Comparison of ENCODE assay signal across 18 cellular contexts in the genomic region with DNA sequence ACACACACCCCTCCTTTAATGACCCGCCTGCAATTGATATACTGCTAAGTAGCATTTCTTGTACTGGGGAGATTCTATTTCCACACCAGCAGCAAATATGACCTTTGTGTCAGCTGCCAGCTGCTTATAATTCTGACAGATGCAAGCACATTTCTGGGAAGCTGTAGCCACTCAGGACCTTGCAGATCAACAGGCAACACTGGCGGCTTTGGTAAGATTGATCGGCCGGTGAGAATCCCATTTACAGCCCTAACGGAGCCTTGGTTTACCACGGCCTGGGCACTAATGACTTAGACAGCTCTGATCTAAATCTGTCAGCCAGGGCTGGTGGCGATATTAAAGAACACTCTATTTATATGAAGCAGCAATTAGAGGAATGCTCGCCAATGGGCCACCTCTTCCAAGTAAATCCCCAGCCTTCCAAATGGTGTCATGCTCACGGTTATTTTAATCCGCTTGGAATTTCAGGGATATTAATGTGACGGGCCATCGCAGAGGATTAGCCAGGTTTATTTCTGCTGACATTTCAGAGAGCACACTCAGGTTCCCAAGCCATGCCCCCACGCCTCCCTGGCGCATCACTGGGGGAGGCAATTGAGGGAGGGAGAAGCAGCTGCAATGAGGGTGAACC.
DNase-seq lines count a peak whose midpoint lies in the region; ATAC-seq and TF ChIP-seq lines count a peak whose summit lies in the region.
"Had no signal": no experiment of that assay in that cellular context is flagged by ENCODE, and none has a peak within 500 bp of the region (broad histone marks: within the 10 kb centered on the region; RNA-seq: fewer than 3 reads in every experiment).

No MANE protein-coding gene starts in this region.

- peak overlapping the region; percentile 59 to 97 (median 60) for H3K27ac Mint-ChIP-seq in nephron
- H3K27ac Mint-ChIP-seq: activated CD8-positive, alpha-beta T cell treated with anti-CD3 and anti-CD28 coated beads for 36 hours; activated naive CD8-positive, alpha-beta T cell treated with anti-CD3 and anti-CD28 coated beads, Interleukin-2, amount 50 U/mL, for 24 hours; CD4-positive, alpha-beta memory T cell; stimulated activated naive CD8-positive, alpha-beta T cell treated with anti-CD3 and anti-CD28 coated beads, Interleukin-15, Interleukin-2, amounts not matched to agents 100 ng/mL and 50 ng/mL, for 24 hours had no signal

- DNase-seq in Right ventricle myocardium inferior (ENCODE audit: missing footprints) (no peak), cardiac septum (ENCODE audit: low spot score) (no peak), choroid plexus epithelial cell (ENCODE audit: low read depth) (peak; percentile 57), inferior parietal cortex (ENCODE audit: extremely low spot score) (no peak), AG20443 (ENCODE audit: low spot score) (no peak), Ammon's horn (ENCODE audit: low spot score) (no peak), GM20000 (ENCODE audit: low spot score) (no peak)
- DNase-seq: activated CD8-positive, alpha-beta T cell treated with anti-CD3 and anti-CD28 coated beads for 36 hours; activated naive CD8-positive, alpha-beta T cell treated with anti-CD3 and anti-CD28 coated beads, Interleukin-2, amount 50 U/mL, for 24 hours; CD4-positive, alpha-beta memory T cell; effector CD4-positive, alpha-beta T cell; left colon; NCI-H1436 treated with DMSO at 0.1 percent for 48 hours; NCI-H526 treated with DMSO at 0.1 percent for 48 hours; Peyer's patch had no signal

- H3K27me3 Mint-ChIP-seq in nephron (ENCODE audit: low read depth): peaks cover 41% of the 10 kb centered on the region

- peaks cover 3% of the 10 kb centered on the region for H3K36me3 Mint-ChIP-seq in nephron (ENCODE audit: low read depth)
- H3K36me3 Mint-ChIP-seq: CD4-positive, alpha-beta memory T cell had no signal

- intact Hi-C loops in Right ventricle myocardium inferior (cut with DNase I): no loop called here
- intact Hi-C loops in cardiac septum (cut with DNase I): no loop called here

- peaks cover 35% of the 10 kb centered on the region for H3K4me1 Mint-ChIP-seq in nephron

- ATAC-seq in Right ventricle myocardium inferior: peak; percentile 66
- ATAC-seq: activated CD8-positive, alpha-beta T cell treated with anti-CD3 and anti-CD28 coated beads for 36 hours; activated naive CD8-positive, alpha-beta T cell treated with anti-CD3 and anti-CD28 coated beads, Interleukin-2, amount 50 U/mL, for 24 hours; left colon had no signal

- H3K4me3 ChIP-seq in choroid plexus epithelial cell (ENCODE audit: low read depth, low read length): no peak overlapping the region
- H3K4me3 ChIP-seq: cardiac muscle cell, Peyer's patch had no signal

- H3K4me3 Mint-ChIP-seq in nephron: peak overlapping the region; percentile 8 to 23 (median 9)
- H3K4me3 Mint-ChIP-seq: activated CD8-positive, alpha-beta T cell treated with anti-CD3 and anti-CD28 coated beads for 36 hours; activated naive CD8-positive, alpha-beta T cell treated with anti-CD3 and anti-CD28 coated beads, Interleukin-2, amount 50 U/mL, for 24 hours; CD4-positive, alpha-beta memory T cell; stimulated activated naive CD8-positive, alpha-beta T cell treated with anti-CD3 and anti-CD28 coated beads, Interleukin-15, Interleukin-2, amounts not matched to agents 100 ng/mL and 50 ng/mL, for 24 hours had no signal

- TF ChIP-seq CTCF in choroid plexus epithelial cell (conservative IDR thresholded peaks at IDR 0.05; ENCODE audit: low read depth, low read length) (no peak), nephron (IDR thresholded peaks at IDR 0.05; ENCODE audit: unreplicated experiment in 3 of 3) (no peak), GM20000 (IDR thresholded peaks at IDR 0.05; ENCODE audit: extremely low read depth, missing control alignments) (no peak)

- H3K9me3 Mint-ChIP-seq in nephron: no peaks in the 10 kb centered on the region
- H3K9me3 Mint-ChIP-seq: activated CD8-positive, alpha-beta T cell treated with anti-CD3 and anti-CD28 coated beads for 36 hours; activated naive CD8-positive, alpha-beta T cell treated with anti-CD3 and anti-CD28 coated beads, Interleukin-2, amount 50 U/mL, for 24 hours; CD4-positive, alpha-beta memory T cell; stimulated activated naive CD8-positive, alpha-beta T cell treated with anti-CD3 and anti-CD28 coated beads, Interleukin-15, Interleukin-2, amounts not matched to agents 100 ng/mL and 50 ng/mL, for 24 hours had no signal
